8 cellular contexts compared by ENCODE assay signal in genomic region chr7:123624527-123625183, GRCh38. TPM values are rescaled to one million over a fixed set of nuclear protein-coding genes. Genes with fewer than 3 reads are reported as not detected.
DNase-seq lines count a peak whose midpoint lies in the region; ATAC-seq and TF ChIP-seq lines count a peak whose summit lies in the region.

No MANE protein-coding gene starts in this region.

- TF ChIP-seq CTCF in brain microvascular endothelial cell (IDR thresholded peaks at IDR 0.05; ENCODE audit: low read depth, low read length, missing control alignments) (peak; percentile 74), transverse colon (IDR thresholded peaks at IDR 0.05) (peak in 3 of 5 experiments; percentile 17 to 28 (median 26))

- intact Hi-C loops in transverse colon (cut with DNase I; ENCODE audit: low total_unique reads) = no loop called here

- in situ Hi-C loops in brain microvascular endothelial cell (cut with HindIII; ENCODE audit: low pct_ligation_motif_present, low sequenced_read_pairs) (loop anchor here (25.0 kb wide), 1 partner anchor 238 kb away; no protein-coding TSS in a partner anchor), transverse colon (cut with MboI; ENCODE audit: low pct_ligation_motif_present in 1 of 4, low pct_unique_long_range_greater_than_20kb in 1 of 4, low sequenced_read_pairs in 3 of 4) (no loop called here)

- no peak for TF ChIP-seq EP300 in transverse colon (IDR thresholded peaks at IDR 0.05; ENCODE audit: low read depth)

- peaks cover 0 to 4% (median 0%) of the 10 kb centered on the region in 4 donors for H3K4me1 ChIP-seq in transverse colon

- H3K4me3 ChIP-seq in brain microvascular endothelial cell (ENCODE audit: low read depth, low read length) = no peak overlapping the region
- H3K4me3 ChIP-seq in transverse colon = no peak overlapping the region

- H3K27me3 ChIP-seq in brain microvascular endothelial cell (replicated peaks) (no peaks in the 10 kb centered on the region), transverse colon (no peaks in the 10 kb centered on the region)

- no peaks in the 10 kb centered on the region for H3K9me3 ChIP-seq in transverse colon

- TF ChIP-seq POLR2A in transverse colon (IDR thresholded peaks at IDR 0.05) = no peak

- peak; percentile 96 for ATAC-seq in GM19395 (IDR thresholded peaks at IDR 0.05; ENCODE audit: unreplicated experiment)
- peak; percentile 95 for ATAC-seq in HG03378 (IDR thresholded peaks at IDR 0.05; ENCODE audit: unreplicated experiment)

- H3K36me3 ChIP-seq in brain microvascular endothelial cell (replicated peaks) (no peaks in the 10 kb centered on the region), transverse colon (no peaks in the 10 kb centered on the region)

- H3K27ac ChIP-seq in brain microvascular endothelial cell = no peak overlapping the region
- no peak overlapping the region for H3K27ac ChIP-seq in transverse colon

- 80 to 94% methylated on average over 3 to 12 of the region's 12 CpGs for WGBS in transverse colon (ENCODE audit: low coverage in 1 of 2), 2 donors

- peak; percentile 58 for DNase-seq in CD1c-positive myeloid dendritic cell (ENCODE audit: extremely low spot score)
- peak; percentile 4 to 60 (median 36) for DNase-seq in T-helper 2 cell
- DNase-seq in brain microvascular endothelial cell = no peak
- DNase-seq in mucosa of gallbladder (ENCODE audit: low spot score) = peak; percentile 35
- peak; percentile 34 for DNase-seq in transverse colon
- DNase-seq in 8988T = no peak

RNA-seq across cellular contexts. Expression of gene ASB15, which starts 23.0 kb away (rescaled TPM):
- total RNA-seq in mucosa of gallbladder = not detected
- not detected for total RNA-seq in transverse colon

RNA-seq across cellular contexts. Expression of gene LMOD2, which starts 31.0 kb away (rescaled TPM):
- total RNA-seq in mucosa of gallbladder = not detected
- under 1 TPM in 1 of 4 donors, not detected in 3; 0.41 TPM for total RNA-seq in transverse colon

Comparison
In these comparisons a context has a peak if more than half of its experiments do, and no peak if none do; other contexts are left out.
1. DNase-seq: peak in CD1c-positive myeloid dendritic cell (single experiment), T-helper 2 cell (5 of 5), mucosa of gallbladder (single experiment) and transverse colon (single experiment); none in brain microvascular endothelial cell (single experiment) and 8988T (single experiment).